ENCODE assay signal across 9 cellular contexts in genomic region chr17:66904760-66905637, GRCh38. TPM values are rescaled to one million over a fixed set of nuclear protein-coding genes. Genes with fewer than 3 reads are reported as not detected.
DNase-seq lines count a peak whose midpoint lies in the region; ATAC-seq and TF ChIP-seq lines count a peak whose summit lies in the region.
"Had no signal": no experiment of that assay in that cellular context is flagged by ENCODE, and none has a peak within 500 bp of the region (broad histone marks: within the 10 kb centered on the region; RNA-seq: fewer than 3 reads in every experiment).

No MANE protein-coding gene starts in this region.

- H3K9me3 ChIP-seq in adrenal gland (replicated peaks in 1 of 3) (no peaks in the 10 kb centered on the region), hepatocyte (ENCODE audit: low read depth) (no peaks in the 10 kb centered on the region)

- H3K4me2 ChIP-seq in hepatocyte = peak overlapping the region; percentile 34

- WGBS in adrenal gland, 4 donors = 64 to 68% (median 66%) methylated on average over 11 to 12 of the region's 12 CpGs
- WGBS in hepatocyte (ENCODE audit: low lambda C conversion rate, missing lambda C conversion rate) = 65% methylated on average over 12 of the region's 12 CpGs

- no peaks in the 10 kb centered on the region for H3K9me3 Mint-ChIP-seq in natural killer cell treated with Interleukin-12 subunit alpha and Interleukin-12 subunit beta and Interleukin-15 and Interleukin-18, amount 100 ng/mL, for 72 hours
- H3K9me3 Mint-ChIP-seq in natural killer cell = no peaks in the 10 kb centered on the region

- H3K9me2 ChIP-seq in hepatocyte (replicated peaks; ENCODE audit: insufficient read depth) = no peaks in the 10 kb centered on the region

- no peaks in the 10 kb centered on the region for H4K20me1 ChIP-seq in hepatocyte (ENCODE audit: insufficient read depth, poor library complexity, severe bottlenecking)

- no peaks in the 10 kb centered on the region for H3K36me3 Mint-ChIP-seq in natural killer cell treated with Interleukin-12 subunit alpha and Interleukin-12 subunit beta and Interleukin-15 and Interleukin-18, amount 100 ng/mL, for 72 hours
- no peaks in the 10 kb centered on the region for H3K36me3 Mint-ChIP-seq in natural killer cell

- H3K4me1 ChIP-seq in adrenal gland (replicated peaks in 1 of 2) (no peaks in the 10 kb centered on the region), hepatocyte (ENCODE audit: insufficient read depth) (no peaks in the 10 kb centered on the region)

- no peaks in the 10 kb centered on the region for H3K27me3 ChIP-seq in adrenal gland
- no peaks in the 10 kb centered on the region for H3K27me3 ChIP-seq in hepatocyte

- H3K27ac ChIP-seq in adrenal gland (peak overlapping the region in 2 of 5 donors; percentile 44 to 63), hepatocyte (peak overlapping the region; percentile 43)

- TF ChIP-seq POLR2A in adrenal gland (IDR thresholded peaks at IDR 0.05) (no peak), erythroblast (IDR thresholded peaks at IDR 0.05; ENCODE audit: low read length) (no peak)

- H3K4me3 Mint-ChIP-seq in natural killer cell treated with Interleukin-12 subunit alpha and Interleukin-12 subunit beta and Interleukin-15 and Interleukin-18, amount 100 ng/mL, for 72 hours = no peak overlapping the region
- H3K4me3 Mint-ChIP-seq in natural killer cell = no peak overlapping the region

- no peak for ATAC-seq in natural killer cell treated with Interleukin-12 subunit alpha and Interleukin-12 subunit beta and Interleukin-15 and Interleukin-18, amount 100 ng/mL, for 72 hours
- no peak for ATAC-seq in natural killer cell
- ATAC-seq in GM19324 (IDR thresholded peaks at IDR 0.05; ENCODE audit: low FRiP score, unreplicated experiment) = no peak
- no peak for ATAC-seq in HG02571 (IDR thresholded peaks at IDR 0.05; ENCODE audit: unreplicated experiment)
- ATAC-seq in HG03097 (IDR thresholded peaks at IDR 0.05; ENCODE audit: low FRiP score, unreplicated experiment) = no peak

- H3K27me3 Mint-ChIP-seq in natural killer cell treated with Interleukin-12 subunit alpha and Interleukin-12 subunit beta and Interleukin-15 and Interleukin-18, amount 100 ng/mL, for 72 hours = peaks cover 13% of the 10 kb centered on the region in 2 donors
- H3K27me3 Mint-ChIP-seq in natural killer cell (ENCODE audit: low read depth in 2 of 2) = peaks cover 0 to 3% of the 10 kb centered on the region in 2 donors

- peak; percentile 39 for DNase-seq in natural killer cell treated with Interleukin-12 subunit alpha and Interleukin-12 subunit beta and Interleukin-15 and Interleukin-18, amount 100 ng/mL, for 72 hours (ENCODE audit: low spot score)
- DNase-seq in natural killer cell (no peak), adrenal gland (peak in 5 of 7 donors; percentile 9 to 35 (median 31)), hepatocyte (ENCODE audit: low spot score) (peak; percentile 53), erythroblast (lab: John Stamatoyannopoulos, UW) (no peak)
- DNase-seq: SIG-M5 had no signal

- H3K4me3 ChIP-seq in adrenal gland (no peak overlapping the region), hepatocyte (no peak overlapping the region)

- intact Hi-C loops in natural killer cell (cut with micrococcal nuclease) (loop anchor here (5.0 kb wide), 1 partner anchor 703 kb away; no protein-coding TSS in a partner anchor), adrenal gland (cut with DNase I) (loop anchor here (5.0 to 10.0 kb wide), 3 partner anchors 188 to 703 kb away; no protein-coding TSS in a partner anchor)

- no peak overlapping the region for H3K27ac Mint-ChIP-seq in natural killer cell treated with Interleukin-12 subunit alpha and Interleukin-12 subunit beta and Interleukin-15 and Interleukin-18, amount 100 ng/mL, for 72 hours
- H3K27ac Mint-ChIP-seq in natural killer cell = no peak overlapping the region

- H3K4me1 Mint-ChIP-seq in natural killer cell treated with Interleukin-12 subunit alpha and Interleukin-12 subunit beta and Interleukin-15 and Interleukin-18, amount 100 ng/mL, for 72 hours (ENCODE audit: low read depth in 2 of 2) = peaks cover 0 to 5% of the 10 kb centered on the region in 2 donors
- H3K4me1 Mint-ChIP-seq in natural killer cell = peaks cover 6 to 8% of the 10 kb centered on the region in 2 donors

- TF ChIP-seq CTCF in natural killer cell (IDR thresholded peaks at IDR 0.05) (no peak), adrenal gland (IDR thresholded peaks at IDR 0.05) (no peak), hepatocyte (IDR thresholded peaks at IDR 0.05; ENCODE audit: poor library complexity) (no peak)

- H3K79me2 ChIP-seq in hepatocyte = no peaks in the 10 kb centered on the region

- H3K36me3 ChIP-seq in adrenal gland (replicated peaks in 1 of 2) (no peaks in the 10 kb centered on the region), hepatocyte (replicated peaks; ENCODE audit: insufficient read depth, low read depth) (no peaks in the 10 kb centered on the region)

- no peak overlapping the region for H2AFZ ChIP-seq in hepatocyte

RNA-seq across cellular contexts. Expression of gene CACNG4, which starts 59.5 kb away (rescaled TPM):
- total RNA-seq in natural killer cell treated with Interleukin-12 subunit alpha and Interleukin-12 subunit beta and Interleukin-15 and Interleukin-18, amount 100 ng/mL, for 72 hours = not detected
- total RNA-seq in natural killer cell = not detected
- 1 to 10 TPM in 1 of 8 donors, under 1 TPM in 3, not detected in 4; 0.11 to 2.4 (median 0.47) TPM for total RNA-seq in adrenal gland
- 1 to 10 TPM in 1 of 3 donors, under 1 TPM in 2; 0.29 to 1.7 (median 0.94) TPM for polyA plus RNA-seq in adrenal gland
- 2.5 and 3.5 TPM in 2 replicates for total RNA-seq in hepatocyte
- polyA plus RNA-seq in hepatocyte = 3.9 and 7.3 TPM in 2 replicates

Comparison
In these comparisons a context has a peak if more than half of its experiments do, and no peak if none do; other contexts are left out.
1. DNase-seq: peak in natural killer cell treated with Interleukin-12 subunit alpha and Interleukin-12 subunit beta and Interleukin-15 and Interleukin-18, amount 100 ng/mL, for 72 hours (single experiment), adrenal gland (5 of 7) and hepatocyte (single experiment); none in natural killer cell (single experiment) and erythroblast (0 of 2).